Comparison of ENCODE assay signal across 14 cellular contexts in genomic region chr3:118932822-118933558, GRCh38.
DNase-seq lines count a peak whose midpoint lies in the region; ATAC-seq and TF ChIP-seq lines count a peak whose summit lies in the region.
"Had no signal": no experiment of that assay in that cellular context is flagged by ENCODE, and none has a peak within 500 bp of the region (broad histone marks: within the 10 kb centered on the region; RNA-seq: fewer than 3 reads in every experiment).

No MANE protein-coding gene starts in this region.

- no peaks in the 10 kb centered on the region for H3K4me1 Mint-ChIP-seq in nephron progenitor cell
- H3K4me1 Mint-ChIP-seq: CD4-positive, CD25-positive, alpha-beta regulatory T cell had no signal

- no peak overlapping the region for H3K27ac ChIP-seq in heart left ventricle
- H3K27ac ChIP-seq: SJSA1 had no signal

- no peak overlapping the region for H3K9ac ChIP-seq in skeletal muscle satellite cell (ENCODE audit: low read depth, low read length)

- 63 to 76% (median 66%) methylated on average over 5 of the region's 5 CpGs for WGBS in heart left ventricle, 4 donors

- H3K4me3 ChIP-seq in heart left ventricle (peak overlapping the region in 1 of 12 donors; percentile 6), skeletal muscle satellite cell (ENCODE audit: low read length) (no peak overlapping the region)
- H3K4me3 ChIP-seq: SJSA1 had no signal

- DNase-seq in GM03348 (ENCODE audit: low spot score): peak; percentile 13
- peak; percentile 12 for DNase-seq in MV-4-11 (lab: John Stamatoyannopoulos, UW)
- peak in 2 of 5 donors; percentile 29 to 37 for DNase-seq in heart left ventricle
- no peak for DNase-seq in nephron progenitor cell
- no peak for DNase-seq in GOT3 (lab: John Stamatoyannopoulos, UW)
- DNase-seq in COLO829 (ENCODE audit: low spot score): no peak
- DNase-seq: activated CD8-positive, alpha-beta T cell treated with anti-CD3 and anti-CD28 coated beads, Interleukin-2, amount 10 ng/mL, durations not matched to agents 7 days and 5 days; CD4-positive, CD25-positive, alpha-beta regulatory T cell; effector CD8-positive, alpha-beta T cell; NCI-H1105 treated with DMSO at 0.1 percent for 48 hours; trophoblast cell had no signal

- no peaks in the 10 kb centered on the region for H3K27me3 Mint-ChIP-seq in nephron progenitor cell (ENCODE audit: low read depth, poor library complexity)

- intact Hi-C loops in heart left ventricle (cut with DNase I): no loop called here

- H3K36me3 ChIP-seq in heart left ventricle (no peaks in the 10 kb centered on the region), skeletal muscle satellite cell (ENCODE audit: insufficient read depth, low read length) (no peaks in the 10 kb centered on the region)
- H3K36me3 ChIP-seq: SJSA1 had no signal

- no peak overlapping the region for H3K27ac Mint-ChIP-seq in nephron progenitor cell
- H3K27ac Mint-ChIP-seq: activated CD8-positive, alpha-beta T cell treated with anti-CD3 and anti-CD28 coated beads, Interleukin-2, amount 10 ng/mL, durations not matched to agents 7 days and 5 days; CD4-positive, CD25-positive, alpha-beta regulatory T cell had no signal

- TF ChIP-seq POLR2A in heart left ventricle (IDR thresholded peaks at IDR 0.05): no peak

- H3K9me3 ChIP-seq in heart left ventricle: no peaks in the 10 kb centered on the region
- no peaks in the 10 kb centered on the region for H3K9me3 ChIP-seq in skeletal muscle satellite cell (replicated peaks; ENCODE audit: low read length)
- H3K9me3 ChIP-seq: SJSA1 had no signal

- no peaks in the 10 kb centered on the region for H3K36me3 Mint-ChIP-seq in nephron progenitor cell (ENCODE audit: low read depth)
- H3K36me3 Mint-ChIP-seq: CD4-positive, CD25-positive, alpha-beta regulatory T cell had no signal

- no peaks in the 10 kb centered on the region for H3K4me1 ChIP-seq in heart left ventricle
- H3K4me1 ChIP-seq in skeletal muscle satellite cell (ENCODE audit: control insufficient read depth, insufficient read depth, low read length): peaks cover under 1% of the 10 kb centered on the region

- TF ChIP-seq CTCF in heart left ventricle (IDR thresholded peaks at IDR 0.05) (no peak), nephron progenitor cell (IDR thresholded peaks at IDR 0.05) (no peak)

- peak overlapping the region; percentile 47 for H3K4me2 ChIP-seq in skeletal muscle satellite cell (ENCODE audit: low read length)

- peak; percentile 48 to 85 (median 78) for ATAC-seq in heart left ventricle
- no peak for ATAC-seq in GM19035 (IDR thresholded peaks at IDR 0.05; ENCODE audit: unreplicated experiment)
- ATAC-seq: activated CD8-positive, alpha-beta T cell treated with anti-CD3 and anti-CD28 coated beads, Interleukin-2, amount 10 ng/mL, durations not matched to agents 7 days and 5 days had no signal

- no peaks in the 10 kb centered on the region for H3K9me3 Mint-ChIP-seq in nephron progenitor cell

- no peak overlapping the region for H3K4me3 Mint-ChIP-seq in nephron progenitor cell
- H3K4me3 Mint-ChIP-seq: activated CD8-positive, alpha-beta T cell treated with anti-CD3 and anti-CD28 coated beads, Interleukin-2, amount 10 ng/mL, durations not matched to agents 7 days and 5 days; CD4-positive, CD25-positive, alpha-beta regulatory T cell had no signal

- H3K27me3 ChIP-seq in heart left ventricle: no peaks in the 10 kb centered on the region
- no peaks in the 10 kb centered on the region for H3K27me3 ChIP-seq in skeletal muscle satellite cell (ENCODE audit: control insufficient read depth, insufficient read depth, low read length)
- H3K27me3 ChIP-seq: SJSA1 had no signal

Comparison
In these comparisons a context has a peak if more than half of its experiments do, and no peak if none do; other contexts are left out.
1. DNase-seq: peak in GM03348 (single experiment) and MV-4-11 (single experiment); none in nephron progenitor cell (single experiment), GOT3 (single experiment) and COLO829 (single experiment).